Comparison of ENCODE assay signal across 1 cellular context in genomic region chr1:15603050-15603965, GRCh38.
TF ChIP-seq lines count a peak whose summit lies in the region.

No MANE protein-coding gene starts in this region.

TF ChIP-seq in GM12878, 131 proteins besides CTCF, POLR2A, EP300 and RAD21 (continued from another document and continues in another):
- TF ChIP-seq PBX3 (IDR thresholded peaks at IDR 0.05; ENCODE audit: insufficient replicate concordance, low read depth, low read length) (no peak), ESRRA (IDR thresholded peaks at IDR 0.05; ENCODE audit: low read length) (no peak), BACH1 (IDR thresholded peaks at IDR 0.05; ENCODE audit: borderline replicate concordance) (peak; percentile 70; the same call in 1 of the 2 replicates), NKRF (conservative IDR thresholded peaks at IDR 0.05) (peak; percentile 76; the same call in 1 of the 2 replicates), E4F1 (IDR thresholded peaks at IDR 0.05; ENCODE audit: borderline replicate concordance, partially characterized antibody) (no peak), ZBTB33 (IDR thresholded peaks at IDR 0.05) (no peak), NRF1 (conservative IDR thresholded peaks at IDR 0.05; ENCODE audit: low read depth, low read length) (no peak), HSF1 (IDR thresholded peaks at IDR 0.05; ENCODE audit: low read depth, low read length) (no peak), IKZF2 (IDR thresholded peaks at IDR 0.05) (0 out of 4 replicates have a peak, but pooled peaks of 1 of the 2 experiments have one; percentile 24), TCF12 (IDR thresholded peaks at IDR 0.05; ENCODE audit: low read depth, low read length) (no peak), SMARCA5 (IDR thresholded peaks at IDR 0.05) (no peak), POLR2AphosphoS2 (IDR thresholded peaks at IDR 0.05; ENCODE audit: low read depth, low read length) (no peak), GATAD2B (conservative IDR thresholded peaks at IDR 0.05; ENCODE audit: low read depth) (0 out of 2 replicates have a peak, but pooled peaks have one; percentile 55), USF2 (IDR thresholded peaks at IDR 0.05; ENCODE audit: borderline replicate concordance, low read depth, low read length) (peak; percentile 100), BMI1 (IDR thresholded peaks at IDR 0.05; ENCODE audit: borderline replicate concordance) (peak; percentile 99), RUNX3 (IDR thresholded peaks at IDR 0.05; ENCODE audit: low read length) (peak; percentile 76), PKNOX1 (IDR thresholded peaks at IDR 0.05) (no peak), TCF3 (IDR thresholded peaks at IDR 0.05; ENCODE audit: borderline replicate concordance, insufficient read depth, low read depth, low read length) (no peak), MEF2B (IDR thresholded peaks at IDR 0.05; ENCODE audit: partially characterized antibody, poor library complexity, severe bottlenecking) (peak; percentile 89), MAX (IDR thresholded peaks at IDR 0.05; ENCODE audit: low read depth, low read length) (peak; percentile 100), YY1 (IDR thresholded peaks at IDR 0.05; ENCODE audit: low read depth, low read length) (no peak), PML (IDR thresholded peaks at IDR 0.05; ENCODE audit: low read length) (no peak), SMC3 (IDR thresholded peaks at IDR 0.05; ENCODE audit: borderline replicate concordance, low read length) (no peak), MTA3 (IDR thresholded peaks at IDR 0.05; ENCODE audit: borderline replicate concordance, low read length) (no peak), PAX8 (IDR thresholded peaks at IDR 0.05) (no peak), NFIC (IDR thresholded peaks at IDR 0.05; ENCODE audit: low read depth, low read length) (no peak; the same call in 1 of the 2 replicates), MYB (IDR thresholded peaks at IDR 0.05; ENCODE audit: borderline replicate concordance, low read depth, low read length) (no peak), YBX1 (IDR thresholded peaks at IDR 0.05) (no peak), CBX5 (IDR thresholded peaks at IDR 0.05; ENCODE audit: low read depth) (0 out of 2 replicates have a peak, but pooled peaks have one; percentile 18), IKZF1 (conservative IDR thresholded peaks at IDR 0.05) (peak; percentile 54), SMAD5 (IDR thresholded peaks at IDR 0.05; ENCODE audit: low read depth) (no peak), NFXL1 (IDR thresholded peaks at IDR 0.05; ENCODE audit: borderline replicate concordance) (no peak), SUPT20H (IDR thresholded peaks at IDR 0.05; ENCODE audit: borderline replicate concordance, control insufficient read depth, low read depth, low read length) (no peak), USF1 (IDR thresholded peaks at IDR 0.05; ENCODE audit: borderline replicate concordance, extremely low read length, insufficient read depth, low read depth, low read length) (peak; percentile 100), BCLAF1 (IDR thresholded peaks at IDR 0.05) (no peak), RFX5 (IDR thresholded peaks at IDR 0.05; ENCODE audit: low read depth, low read length) (peak; percentile 87), EGR1 (IDR thresholded peaks at IDR 0.05; ENCODE audit: borderline replicate concordance in 1 of 2, low read depth in 2 of 2, low read length in 2 of 2) (peak in 1 of 2 experiments; percentile 78; a peak in 1 of 3 replicates), FOXK2 (IDR thresholded peaks at IDR 0.05) (no peak), TBL1XR1 (IDR thresholded peaks at IDR 0.05; ENCODE audit: low read depth, low read length) (no peak), RCOR1 (conservative IDR thresholded peaks at IDR 0.05; ENCODE audit: low read depth, low read length) (no peak), ZBTB11 (CRISPR knock-in tag; IDR thresholded peaks at IDR 0.05) (no peak), IRF4 (IDR thresholded peaks at IDR 0.05; ENCODE audit: low read depth, low read length) (no peak), MTA2 (IDR thresholded peaks at IDR 0.05; ENCODE audit: low read depth) (no peak), CHD2 (IDR thresholded peaks at IDR 0.05; ENCODE audit: borderline replicate concordance, low read depth, low read length) (peak; percentile 71; the same call in 1 of the 2 replicates), SRF (IDR thresholded peaks at IDR 0.05; ENCODE audit: low read depth in 2 of 2, low read length in 2 of 2) (no peak), JUNB (IDR thresholded peaks at IDR 0.05) (no peak)
